In genomic region chr3:23359116-23359515, GRCh38 we compare ENCODE assay signal across 35 cellular contexts.
"Had no signal": no experiment of that assay in that cellular context is flagged by ENCODE, and none has a peak within 500 bp of the region (broad histone marks: within the 10 kb centered on the region; RNA-seq: fewer than 3 reads in every experiment).

No MANE protein-coding gene starts in this region.

- H3K4me2 ChIP-seq: KMS-11 had no signal

- H3K9me3 ChIP-seq: MG63 had no signal

- H3K9ac ChIP-seq: KMS-11 had no signal

- DNase-seq: Karpas-422, Kasumi-1, KG1, MG63, MM.1S, MV-4-11, NCI-H1048, NCI-H1092, NCI-H1092 treated with DMSO at 0.1 percent for 48 hours, NCI-H1105, NCI-H1105 treated with DMSO at 0.1 percent for 48 hours, NCI-H1417, NCI-H1417 treated with DMSO at 0.1 percent for 48 hours, NCI-H1436, NCI-H1436 treated with DMSO at 0.1 percent for 48 hours, NCI-H146, NCI-H1694, NCI-H1694 treated with DMSO at 0.1 percent for 48 hours, NCI-H187, NCI-H187 treated with DMSO at 0.1 percent for 48 hours, NCI-H1930, NCI-H2029, NCI-H2029 treated with DMSO at 0.1 percent for 48 hours, NCI-H2081, NCI-H2081 treated with DMSO at 0.1 percent for 48 hours, NCI-H2107, NCI-H2171, NCI-H2171 treated with DMSO at 0.1 percent for 48 hours, NCI-H2227 treated with DMSO at 0.1 percent for 48 hours, NCI-H226, NCI-H345, NCI-H446, NCI-H446 treated with DMSO at 0.1 percent for 48 hours, NCI-H510A had no signal

- H3K36me3 ChIP-seq: MG63 had no signal

- H3K27me3 ChIP-seq: MG63 had no signal

- H3K4me3 ChIP-seq: MG63 had no signal

- H3K27ac ChIP-seq: KMS-11 had no signal
